Comparison of ENCODE assay signal across 11 cellular contexts in genomic region chr6:111727798-111728197, GRCh38.
DNase-seq lines count a peak whose midpoint lies in the region; ATAC-seq and TF ChIP-seq lines count a peak whose summit lies in the region.
"Had no signal": no experiment of that assay in that cellular context is flagged by ENCODE, and none has a peak within 500 bp of the region (broad histone marks: within the 10 kb centered on the region; RNA-seq: fewer than 3 reads in every experiment).

No MANE protein-coding gene starts in this region.

- no peak overlapping the region for H2AFZ ChIP-seq in osteoblast (ENCODE audit: low read length)

- H3K27me3 Mint-ChIP-seq in stimulated activated naive B cell treated with anti-CD40 and anti-IgM and Interleukin-4, amounts not matched to agents 10 μg/mL and 1 μg/mL and 100 μg/mL, for 72 hours: no peaks in the 10 kb centered on the region
- H3K27me3 Mint-ChIP-seq: activated naive CD4-positive, alpha-beta T cell treated with anti-CD3 and anti-CD28 coated beads, Interleukin-2, amount 10 ng/mL, durations not matched to agents 7 days and 5 days had no signal

- no peaks in the 10 kb centered on the region for H3K9me3 Mint-ChIP-seq in stimulated activated naive B cell treated with anti-CD40 and anti-IgM and Interleukin-4, amounts not matched to agents 10 μg/mL and 1 μg/mL and 100 μg/mL, for 72 hours

- DNase-seq in NCI-H1694 (lab: John Stamatoyannopoulos, UW) (peak; percentile 23), NCI-H1694 treated with DMSO at 0.1 percent for 48 hours (lab: John Stamatoyannopoulos, UW) (no peak), LHCN-M2 (ENCODE audit: low read depth) (peak; percentile 53), choroid plexus epithelial cell (ENCODE audit: low read depth) (peak; percentile 61), osteoblast (ENCODE audit: insufficient read length, low spot score, missing footprints) (no peak), NCI-H1092 (lab: John Stamatoyannopoulos, UW) (no peak)
- DNase-seq in stimulated activated naive B cell treated with anti-CD40 and anti-IgM and Interleukin-4, amounts not matched to agents 10 μg/mL and 1 μg/mL and 100 μg/mL, for 72 hours: no peak
- DNase-seq: activated naive CD4-positive, alpha-beta T cell treated with anti-CD3 and anti-CD28 coated beads, Interleukin-2, amount 10 ng/mL, durations not matched to agents 7 days and 5 days had no signal

- no peaks in the 10 kb centered on the region for H3K27me3 ChIP-seq in osteoblast (ENCODE audit: insufficient read depth, low read length)
- H3K27me3 ChIP-seq: SJCRH30 had no signal

- no peak overlapping the region for H3K4me2 ChIP-seq in osteoblast (ENCODE audit: insufficient read depth, low read length)

- H3K4me1 Mint-ChIP-seq in stimulated activated naive B cell treated with anti-CD40 and anti-IgM and Interleukin-4, amounts not matched to agents 10 μg/mL and 1 μg/mL and 100 μg/mL, for 72 hours: peaks cover 46 to 55% of the 10 kb centered on the region in 2 donors

- peaks cover 3% of the 10 kb centered on the region for H3K36me3 ChIP-seq in osteoblast (ENCODE audit: insufficient read depth, low read length)
- H3K36me3 ChIP-seq: SJCRH30 had no signal

- peaks cover 28% of the 10 kb centered on the region for H3K4me1 ChIP-seq in osteoblast (ENCODE audit: insufficient read depth, low read length)

- H3K4me3 ChIP-seq in choroid plexus epithelial cell (ENCODE audit: low read depth, low read length) (no peak overlapping the region), osteoblast (ENCODE audit: insufficient read depth, low read length) (no peak overlapping the region)
- H3K4me3 ChIP-seq: SJCRH30 had no signal

- H3K79me2 ChIP-seq in osteoblast (ENCODE audit: insufficient read depth, low read length): peaks cover 45% of the 10 kb centered on the region

- H4K20me1 ChIP-seq in osteoblast (ENCODE audit: insufficient read depth, low read length): no peaks in the 10 kb centered on the region

- peaks cover 24 to 47% of the 10 kb centered on the region in 2 donors for H3K36me3 Mint-ChIP-seq in stimulated activated naive B cell treated with anti-CD40 and anti-IgM and Interleukin-4, amounts not matched to agents 10 μg/mL and 1 μg/mL and 100 μg/mL, for 72 hours

- H3K4me3 Mint-ChIP-seq in stimulated activated naive B cell treated with anti-CD40 and anti-IgM and Interleukin-4, amounts not matched to agents 10 μg/mL and 1 μg/mL and 100 μg/mL, for 72 hours: no peak overlapping the region
- H3K4me3 Mint-ChIP-seq: activated naive CD4-positive, alpha-beta T cell treated with anti-CD3 and anti-CD28 coated beads, Interleukin-2, amount 10 ng/mL, durations not matched to agents 7 days and 5 days had no signal

- H3K9me3 ChIP-seq in osteoblast (ENCODE audit: low read depth, low read length): peaks cover 10% of the 10 kb centered on the region

- ATAC-seq in GM18511 (IDR thresholded peaks at IDR 0.05; ENCODE audit: unreplicated experiment): no peak
- ATAC-seq in stimulated activated naive B cell treated with anti-CD40 and anti-IgM and Interleukin-4, amounts not matched to agents 10 μg/mL and 1 μg/mL and 100 μg/mL, for 72 hours (replicated peaks): no peak

- peak; percentile 63 for TF ChIP-seq CTCF in choroid plexus epithelial cell (conservative IDR thresholded peaks at IDR 0.05; ENCODE audit: low read depth, low read length)
- peak; percentile 46 for TF ChIP-seq CTCF in osteoblast (IDR thresholded peaks at IDR 0.05; ENCODE audit: extremely low read depth, low read depth, low read length)

- no peak overlapping the region for H3K27ac ChIP-seq in osteoblast (ENCODE audit: low read depth, low read length)
- H3K27ac ChIP-seq: HL-60, SJCRH30 had no signal

- H3K27ac Mint-ChIP-seq in stimulated activated naive B cell treated with anti-CD40 and anti-IgM and Interleukin-4, amounts not matched to agents 10 μg/mL and 1 μg/mL and 100 μg/mL, for 72 hours: no peak overlapping the region
- H3K27ac Mint-ChIP-seq: activated naive CD4-positive, alpha-beta T cell treated with anti-CD3 and anti-CD28 coated beads, Interleukin-2, amount 10 ng/mL, durations not matched to agents 7 days and 5 days had no signal

Comparison
In these comparisons a context has a peak if more than half of its experiments do, and no peak if none do; other contexts are left out.
1. DNase-seq: peak in NCI-H1694 (single experiment), LHCN-M2 (single experiment) and choroid plexus epithelial cell (single experiment); none in NCI-H1694 treated with DMSO at 0.1 percent for 48 hours (single experiment), osteoblast (single experiment), NCI-H1092 (single experiment) and stimulated activated naive B cell treated with anti-CD40 and anti-IgM and Interleukin-4, amounts not matched to agents 10 μg/mL and 1 μg/mL and 100 μg/mL, for 72 hours (single experiment).